Comparison of ENCODE assay signal across 10 cellular contexts in genomic region chr1:30684881-30685795, GRCh38. TPM values are rescaled to one million over a fixed set of nuclear protein-coding genes. Genes with fewer than 3 reads are reported as not detected.
DNase-seq lines count a peak whose midpoint lies in the region; ATAC-seq and TF ChIP-seq lines count a peak whose summit lies in the region.
"Had no signal": no experiment of that assay in that cellular context is flagged by ENCODE, and none has a peak within 500 bp of the region (broad histone marks: within the 10 kb centered on the region; RNA-seq: fewer than 3 reads in every experiment).

No MANE protein-coding gene starts in this region.

- DNase-seq in Calu3: peak; percentile 91
- peak; percentile 28 to 72 for DNase-seq in NCI-H524 (lab: John Stamatoyannopoulos, UW)
- DNase-seq in chondrocyte (ENCODE audit: low spot score): peak; percentile 53
- DNase-seq in HPDE6-E6E7 (ENCODE audit: extremely low spot score): no peak
- DNase-seq in osteoblast (ENCODE audit: insufficient read length, low spot score, missing footprints): no peak
- no peak for DNase-seq in LoVo (ENCODE audit: low spot score)

- H2AFZ ChIP-seq in osteoblast (ENCODE audit: low read length): no peak overlapping the region

- no peak overlapping the region for H3K27ac ChIP-seq in osteoblast (ENCODE audit: low read depth, low read length)

- no peak for TF ChIP-seq CTCF in Calu3 (IDR thresholded peaks at IDR 0.05; ENCODE audit: unreplicated experiment)
- peak; percentile 24 for TF ChIP-seq CTCF in chondrocyte (IDR thresholded peaks at IDR 0.05)
- no peak for TF ChIP-seq CTCF in osteoblast (IDR thresholded peaks at IDR 0.05; ENCODE audit: extremely low read depth, low read depth, low read length)

- H3K9me3 Mint-ChIP-seq in Calu3 (ENCODE audit: low read depth, unreplicated experiment) (no peaks in the 10 kb centered on the region), chondrocyte (ENCODE audit: low read depth) (no peaks in the 10 kb centered on the region)

- H3K36me3 Mint-ChIP-seq in Calu3 (ENCODE audit: insufficient read depth, unreplicated experiment) (peaks cover 5% of the 10 kb centered on the region), chondrocyte (ENCODE audit: low read depth) (no peaks in the 10 kb centered on the region)

- H3K36me3 ChIP-seq in mucosa of stomach (ENCODE audit: control insufficient read depth, insufficient read depth, low read length): no peaks in the 10 kb centered on the region
- H3K36me3 ChIP-seq in osteoblast (ENCODE audit: insufficient read depth, low read length): no peaks in the 10 kb centered on the region

- no TSS peak for BruUV-seq in Calu3 (replicated peaks; lab: Mats Ljungman, UMichigan)

- ATAC-seq in HG03108 (IDR thresholded peaks at IDR 0.05; ENCODE audit: unreplicated experiment): no peak

- intact Hi-C loops in Calu3 (cut with micrococcal nuclease; ENCODE audit: unreplicated experiment): no loop called here

- H3K27me3 Mint-ChIP-seq in Calu3 (ENCODE audit: unreplicated experiment) (peaks cover 95% of the 10 kb centered on the region), chondrocyte (ENCODE audit: low read depth) (peaks cover 75% of the 10 kb centered on the region)

- no peaks in the 10 kb centered on the region for H4K20me1 ChIP-seq in osteoblast (ENCODE audit: insufficient read depth, low read length)

- no peaks in the 10 kb centered on the region for H3K79me2 ChIP-seq in osteoblast (ENCODE audit: insufficient read depth, low read length)

- H3K4me3 ChIP-seq in mucosa of stomach (ENCODE audit: low read length) (no peak overlapping the region), osteoblast (ENCODE audit: insufficient read depth, low read length) (no peak overlapping the region)

- peak overlapping the region; percentile 58 for H3K9ac ChIP-seq in mucosa of stomach (ENCODE audit: low read length)

- H3K27ac Mint-ChIP-seq in Calu3 (ENCODE audit: unreplicated experiment) (no peak overlapping the region), chondrocyte (ENCODE audit: unreplicated experiment) (no peak overlapping the region)

- CTCF ChIA-PET in Calu3 (lab: Charles Lee): interaction anchor here (0.5 to 1.4 kb wide), 4 partner anchors 10 to 353 kb away, joined by 3 to 9 read pairs (median 4); no protein-coding TSS in a partner anchor

- H3K4me1 ChIP-seq in mucosa of stomach (ENCODE audit: control insufficient read depth, insufficient read depth, low read length) (peaks cover 11% of the 10 kb centered on the region), osteoblast (ENCODE audit: insufficient read depth, low read length) (no peaks in the 10 kb centered on the region)

- H3K4me2 ChIP-seq in osteoblast (ENCODE audit: insufficient read depth, low read length): no peak overlapping the region

- H3K9me3 ChIP-seq in mucosa of stomach (ENCODE audit: control insufficient read depth, low read length) (no peaks in the 10 kb centered on the region), osteoblast (ENCODE audit: low read depth, low read length) (no peaks in the 10 kb centered on the region)

- peak overlapping the region; percentile 60 for H3K4me3 Mint-ChIP-seq in Calu3 (ENCODE audit: low read depth, unreplicated experiment)
- no peak overlapping the region for H3K4me3 Mint-ChIP-seq in chondrocyte (ENCODE audit: unreplicated experiment)

- H3K4me1 Mint-ChIP-seq in Calu3 (ENCODE audit: low read depth, unreplicated experiment): peaks cover 12% of the 10 kb centered on the region
- H3K4me1 Mint-ChIP-seq in chondrocyte (ENCODE audit: low read depth): peaks cover 3% of the 10 kb centered on the region

- peaks cover 24% of the 10 kb centered on the region for H3K27me3 ChIP-seq in mucosa of stomach (ENCODE audit: control insufficient read depth, insufficient read depth, low read length)
- peaks cover 60% of the 10 kb centered on the region for H3K27me3 ChIP-seq in osteoblast (ENCODE audit: insufficient read depth, low read length)

RNA-seq across cellular contexts. Expression of gene MATN1, which starts 38.2 kb away (rescaled TPM):
- total RNA-seq in Calu3 (2022) (not detected in 2 replicates), chondrocyte (0.19 to 0.82 TPM (median 0.47 TPM) in 3 replicates), osteoblast (under 0.01 TPM in 1 of 2 replicates, not detected in the other)
- total RNA-seq: glomerular endothelial cell; T-helper 1 cell treated with Interleukin-12 subunit alpha and Interleukin-12 subunit beta and Interleukin-4 antibody, amounts not matched to agents 30 ng/mL and 1 ng/mL, for 36 hours had no signal

Comparison
In these comparisons a context has a peak if more than half of its experiments do, and no peak if none do; other contexts are left out.
1. DNase-seq: peak in Calu3 (single experiment), NCI-H524 (2 of 2) and chondrocyte (single experiment); none in HPDE6-E6E7 (single experiment), osteoblast (single experiment) and LoVo (single experiment).